In genomic region chr7:44622342-44623151, GRCh38 we compare ENCODE assay signal across 8 cellular contexts. TPM values are rescaled to one million over a fixed set of nuclear protein-coding genes. Genes with fewer than 3 reads are reported as not detected.
DNase-seq lines count a peak whose midpoint lies in the region; ATAC-seq and TF ChIP-seq lines count a peak whose summit lies in the region.

No MANE protein-coding gene starts in this region.

- peak overlapping the region; percentile 56 for H3K27ac Mint-ChIP-seq in osteocyte (ENCODE audit: unreplicated experiment)

- H3K27me3 Mint-ChIP-seq in osteocyte (ENCODE audit: unreplicated experiment), result no peaks in the 10 kb centered on the region

- no peak overlapping the region for H3K4me3 Mint-ChIP-seq in osteocyte (ENCODE audit: unreplicated experiment)

- TF ChIP-seq CTCF in osteocyte (IDR thresholded peaks at IDR 0.05), result no peak

- H3K4me1 Mint-ChIP-seq in osteocyte (ENCODE audit: unreplicated experiment), result peaks cover 33% of the 10 kb centered on the region

- DNase-seq in Right ventricle myocardium inferior (ENCODE audit: missing footprints), result no peak
- DNase-seq in cardiac septum (ENCODE audit: low spot score), result no peak
- DNase-seq in amniotic epithelial cell (ENCODE audit: low read depth), result peak; percentile 63
- DNase-seq in osteocyte (ENCODE audit: extremely low spot score, unreplicated experiment), result no peak
- no peak for DNase-seq in NCI-H128 (lab: John Stamatoyannopoulos, UW; ENCODE audit: unreplicated experiment)
- DNase-seq in NCI-H2196 (lab: John Stamatoyannopoulos, UW; ENCODE audit: unreplicated experiment), result no peak

- H3K9me3 Mint-ChIP-seq in osteocyte (ENCODE audit: unreplicated experiment), result no peaks in the 10 kb centered on the region

- ATAC-seq in Right ventricle myocardium inferior (peak; percentile 30), HG03442 (IDR thresholded peaks at IDR 0.05; ENCODE audit: unreplicated experiment) (peak; percentile 75), SK-N-SH treated with all-trans-retinoic acid at 6 μM for 48 hours (no peak; the same call in 2 of the 3 replicates)

- H3K36me3 Mint-ChIP-seq in osteocyte (ENCODE audit: unreplicated experiment), result peaks cover 3% of the 10 kb centered on the region

- intact Hi-C loops in Right ventricle myocardium inferior (cut with DNase I) (no loop called here), cardiac septum (cut with DNase I) (no loop called here)

TF ChIP-seq in SK-N-SH treated with all-trans-retinoic acid at 6 μM for 48 hours, 23 proteins besides CTCF, POLR2A, EP300 and RAD21:
- no peak for TF ChIP-seq TOX (CRISPR knock-in tag; IDR thresholded peaks at IDR 0.05; ENCODE audit: borderline replicate concordance)
- no peak for TF ChIP-seq ESRRG (CRISPR knock-in tag; IDR thresholded peaks at IDR 0.05)
- no peak for TF ChIP-seq ZNF565 (CRISPR knock-in tag; conservative IDR thresholded peaks at IDR 0.05; ENCODE audit: low read depth)
- no peak for TF ChIP-seq OSR1 (CRISPR knock-in tag; IDR thresholded peaks at IDR 0.05)
- no peak for TF ChIP-seq GLIS3 (CRISPR knock-in tag; IDR thresholded peaks at IDR 0.05)
- TF ChIP-seq, protein P1, sequence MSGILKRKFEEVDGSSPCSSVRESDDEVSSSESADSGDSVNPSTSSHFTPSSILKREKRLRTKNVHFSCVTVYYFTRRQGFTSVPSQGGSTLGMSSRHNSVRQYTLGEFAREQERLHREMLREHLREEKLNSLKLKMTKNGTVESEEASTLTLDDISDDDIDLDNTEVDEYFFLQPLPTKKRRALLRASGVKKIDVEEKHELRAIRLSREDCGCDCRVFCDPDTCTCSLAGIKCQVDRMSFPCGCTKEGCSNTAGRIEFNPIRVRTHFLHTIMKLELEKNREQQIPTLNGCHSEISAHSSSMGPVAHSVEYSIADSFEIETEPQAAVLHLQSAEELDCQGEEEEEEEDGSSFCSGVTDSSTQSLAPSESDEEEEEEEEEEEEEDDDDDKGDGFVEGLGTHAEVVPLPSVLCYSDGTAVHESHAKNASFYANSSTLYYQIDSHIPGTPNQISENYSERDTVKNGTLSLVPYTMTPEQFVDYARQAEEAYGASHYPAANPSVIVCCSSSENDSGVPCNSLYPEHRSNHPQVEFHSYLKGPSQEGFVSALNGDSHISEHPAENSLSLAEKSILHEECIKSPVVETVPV (CRISPR knock-in tag; IDR thresholded peaks at IDR 0.05), result no peak
- no peak for TF ChIP-seq PPARA (CRISPR knock-in tag; IDR thresholded peaks at IDR 0.05; ENCODE audit: borderline replicate concordance)
- no peak for TF ChIP-seq BACH2 (CRISPR knock-in tag; IDR thresholded peaks at IDR 0.05; ENCODE audit: borderline replicate concordance)
- TF ChIP-seq, protein P2, sequence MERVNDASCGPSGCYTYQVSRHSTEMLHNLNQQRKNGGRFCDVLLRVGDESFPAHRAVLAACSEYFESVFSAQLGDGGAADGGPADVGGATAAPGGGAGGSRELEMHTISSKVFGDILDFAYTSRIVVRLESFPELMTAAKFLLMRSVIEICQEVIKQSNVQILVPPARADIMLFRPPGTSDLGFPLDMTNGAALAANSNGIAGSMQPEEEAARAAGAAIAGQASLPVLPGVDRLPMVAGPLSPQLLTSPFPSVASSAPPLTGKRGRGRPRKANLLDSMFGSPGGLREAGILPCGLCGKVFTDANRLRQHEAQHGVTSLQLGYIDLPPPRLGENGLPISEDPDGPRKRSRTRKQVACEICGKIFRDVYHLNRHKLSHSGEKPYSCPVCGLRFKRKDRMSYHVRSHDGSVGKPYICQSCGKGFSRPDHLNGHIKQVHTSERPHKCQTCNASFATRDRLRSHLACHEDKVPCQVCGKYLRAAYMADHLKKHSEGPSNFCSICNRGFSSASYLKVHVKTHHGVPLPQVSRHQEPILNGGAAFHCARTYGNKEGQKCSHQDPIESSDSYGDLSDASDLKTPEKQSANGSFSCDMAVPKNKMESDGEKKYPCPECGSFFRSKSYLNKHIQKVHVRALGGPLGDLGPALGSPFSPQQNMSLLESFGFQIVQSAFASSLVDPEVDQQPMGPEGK (CRISPR knock-in tag; IDR thresholded peaks at IDR 0.05; ENCODE audit: borderline replicate concordance), result no peak
- TF ChIP-seq RARB (CRISPR knock-in tag; IDR thresholded peaks at IDR 0.05), result no peak
- TF ChIP-seq ZC3H10 (CRISPR knock-in tag; IDR thresholded peaks at IDR 0.05), result no peak
- no peak for TF ChIP-seq ISL1 (CRISPR knock-in tag; IDR thresholded peaks at IDR 0.05)
- no peak for TF ChIP-seq CSDC2 (CRISPR knock-in tag; IDR thresholded peaks at IDR 0.05)
- TF ChIP-seq ZFP30 (CRISPR knock-in tag; IDR thresholded peaks at IDR 0.05), result no peak
- TF ChIP-seq TCF4 (CRISPR knock-in tag; IDR thresholded peaks at IDR 0.05; ENCODE audit: borderline replicate concordance), result no peak
- no peak for TF ChIP-seq ARNTL (CRISPR knock-in tag; IDR thresholded peaks at IDR 0.05; ENCODE audit: borderline replicate concordance, low read depth)
- no peak for TF ChIP-seq TSHZ2 (CRISPR knock-in tag; IDR thresholded peaks at IDR 0.05)
- TF ChIP-seq, protein P3, sequence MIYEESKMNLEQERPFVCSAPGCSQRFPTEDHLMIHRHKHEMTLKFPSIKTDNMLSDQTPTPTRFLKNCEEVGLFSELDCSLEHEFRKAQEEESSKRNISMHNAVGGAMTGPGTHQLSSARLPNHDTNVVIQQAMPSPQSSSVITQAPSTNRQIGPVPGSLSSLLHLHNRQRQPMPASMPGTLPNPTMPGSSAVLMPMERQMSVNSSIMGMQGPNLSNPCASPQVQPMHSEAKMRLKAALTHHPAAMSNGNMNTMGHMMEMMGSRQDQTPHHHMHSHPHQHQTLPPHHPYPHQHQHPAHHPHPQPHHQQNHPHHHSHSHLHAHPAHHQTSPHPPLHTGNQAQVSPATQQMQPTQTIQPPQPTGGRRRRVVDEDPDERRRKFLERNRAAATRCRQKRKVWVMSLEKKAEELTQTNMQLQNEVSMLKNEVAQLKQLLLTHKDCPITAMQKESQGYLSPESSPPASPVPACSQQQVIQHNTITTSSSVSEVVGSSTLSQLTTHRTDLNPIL (CRISPR knock-in tag; IDR thresholded peaks at IDR 0.05; ENCODE audit: low read depth), result no peak

RNA-seq across cellular contexts. Expression of gene OGDH, which starts 16.1 kb away (rescaled TPM):
- total RNA-seq in Right ventricle myocardium inferior (679 TPM), cardiac septum (406 TPM), osteocyte (68.0 and 69.3 TPM in 2 replicates)

RNA-seq across cellular contexts. Expression of gene TMED4, which starts 40.5 kb away (rescaled TPM):
- total RNA-seq in Right ventricle myocardium inferior (49.7 TPM), cardiac septum (73.8 TPM), osteocyte (88.6 and 89.6 TPM in 2 replicates)

RNA-seq across cellular contexts. Expression of gene DDX56, which starts 48.8 kb away (rescaled TPM):
- total RNA-seq in Right ventricle myocardium inferior, result 29.6 TPM
- 25.9 TPM for total RNA-seq in cardiac septum
- 67.0 and 69.0 TPM in 2 replicates for total RNA-seq in osteocyte
